ENCODE assay signal across 1 cellular context in genomic region chr3:195587824-195588223, GRCh38.
TF ChIP-seq lines count a peak whose summit lies in the region.

No MANE protein-coding gene starts in this region.

TF ChIP-seq in GM12878, 131 proteins besides CTCF, POLR2A, EP300 and RAD21 (continued from another document):
- TF ChIP-seq BCL11A (IDR thresholded peaks at IDR 0.05; ENCODE audit: low read depth, low read length) (no peak), MXI1 (IDR thresholded peaks at IDR 0.05; ENCODE audit: low read depth, low read length) (no peak), TCF12 (IDR thresholded peaks at IDR 0.05; ENCODE audit: low read depth, low read length) (no peak), PRDM15 (CRISPR knock-in tag; IDR thresholded peaks at IDR 0.05) (no peak), ZSCAN29 (IDR thresholded peaks at IDR 0.05) (no peak), NBN (IDR thresholded peaks at IDR 0.05) (0 out of 2 replicates have a peak, but pooled peaks have one; percentile 25), MTA2 (IDR thresholded peaks at IDR 0.05; ENCODE audit: low read depth) (peak; percentile 54; the same call in 1 of the 2 replicates), LARP7 (IDR thresholded peaks at IDR 0.05) (no peak), ZNF24 (IDR thresholded peaks at IDR 0.05) (no peak), TCF3 (IDR thresholded peaks at IDR 0.05; ENCODE audit: borderline replicate concordance, insufficient read depth, low read depth, low read length) (no peak), IKZF1 (conservative IDR thresholded peaks at IDR 0.05) (peak; percentile 40; the same call in 1 of the 2 replicates), ZNF384 (IDR thresholded peaks at IDR 0.05; ENCODE audit: borderline replicate concordance, low read depth, low read length) (no peak), GABPA (IDR thresholded peaks at IDR 0.05; ENCODE audit: low read depth) (no peak), ZNF217 (IDR thresholded peaks at IDR 0.05) (no peak), ZBTB33 (IDR thresholded peaks at IDR 0.05) (no peak), RFX5 (IDR thresholded peaks at IDR 0.05; ENCODE audit: low read depth, low read length) (no peak), NFXL1 (IDR thresholded peaks at IDR 0.05; ENCODE audit: borderline replicate concordance) (no peak), ZNF687 (IDR thresholded peaks at IDR 0.05) (no peak), IKZF2 (IDR thresholded peaks at IDR 0.05) (peak; percentile 58 to 64; a peak in 2 of 4 replicates), PKNOX1 (IDR thresholded peaks at IDR 0.05) (peak; percentile 32; the same call in 1 of the 2 replicates), ATF2 (IDR thresholded peaks at IDR 0.05; ENCODE audit: low read length) (no peak), ZNF592 (IDR thresholded peaks at IDR 0.05) (no peak), RCOR1 (conservative IDR thresholded peaks at IDR 0.05; ENCODE audit: low read depth, low read length) (no peak), FOS (IDR thresholded peaks at IDR 0.05; ENCODE audit: borderline replicate concordance, extremely low read depth, insufficient read length) (no peak), ATF7 (IDR thresholded peaks at IDR 0.05; ENCODE audit: low read depth) (peak; percentile 82), RELB (IDR thresholded peaks at IDR 0.05; ENCODE audit: low read depth) (0 out of 2 replicates have a peak, but pooled peaks have one; percentile 18), YY1 (IDR thresholded peaks at IDR 0.05; ENCODE audit: low read depth, low read length) (no peak), EGR1 (IDR thresholded peaks at IDR 0.05; ENCODE audit: borderline replicate concordance in 1 of 2, low read depth in 2 of 2, low read length in 2 of 2) (no peak), RBBP5 (conservative IDR thresholded peaks at IDR 0.05) (no peak), RUNX3 (IDR thresholded peaks at IDR 0.05; ENCODE audit: low read length) (0 out of 2 replicates have a peak, but pooled peaks have one; percentile 7), NKRF (conservative IDR thresholded peaks at IDR 0.05) (no peak), SKIL (IDR thresholded peaks at IDR 0.05; ENCODE audit: low read depth, poor library complexity, severe bottlenecking) (peak; percentile 34), EED (IDR thresholded peaks at IDR 0.05; ENCODE audit: low read depth) (no peak)
